Comparison of ENCODE assay signal across 13 cellular contexts in genomic region chr17:17570798-17571716, GRCh38. TPM values are rescaled to one million over a fixed set of nuclear protein-coding genes. Genes with fewer than 3 reads are reported as not detected.
A peak's percentile ranks its signal among the peaks of the same experiment; 100 is the strongest.
DNase-seq lines count a peak whose midpoint lies in the region; ATAC-seq and TF ChIP-seq lines count a peak whose summit lies in the region.
"Had no signal": no experiment of that assay in that cellular context is flagged by ENCODE, and none has a peak within 500 bp of the region (broad histone marks: within the 10 kb centered on the region; RNA-seq: fewer than 3 reads in every experiment).

No MANE protein-coding gene starts in this region.

- no peak for TF ChIP-seq CTCF in chondrocyte (IDR thresholded peaks at IDR 0.05)
- no peak for TF ChIP-seq CTCF in nephron progenitor cell (IDR thresholded peaks at IDR 0.05)
- no peak for TF ChIP-seq CTCF in GM20000 (IDR thresholded peaks at IDR 0.05; ENCODE audit: extremely low read depth, missing control alignments)

- H3K4me1 Mint-ChIP-seq in chondrocyte (ENCODE audit: low read depth) (peaks cover 20% of the 10 kb centered on the region), nephron progenitor cell (peaks cover 34% of the 10 kb centered on the region)

- DNase-seq in G401 (ENCODE audit: low spot score) (peak; percentile 59), NCI-H2171 treated with DMSO at 0.1 percent for 48 hours (lab: John Stamatoyannopoulos, UW) (peak; percentile 79), chondrocyte (ENCODE audit: low spot score) (peak; percentile 86), nephron progenitor cell (no peak), GM20000 (ENCODE audit: low spot score) (no peak), NCI-H1048 (lab: John Stamatoyannopoulos, UW) (no peak)
- DNase-seq in activated T-cell treated with anti-CD3 and anti-CD28 coated beads, Interleukin-2, amount 50 U/mL, for 48 hours = no peak
- DNase-seq: activated CD4-positive, alpha-beta T cell treated with anti-CD3 and anti-CD28 coated beads for 48 hours; activated naive CD4-positive, alpha-beta T cell treated with Interleukin-2 at 50 U/mL for 16 hours; GOT3; stimulated activated CD4-positive, alpha-beta T cell treated with anti-CD3 and anti-CD28 coated beads, Interleukin-1b, Interleukin-23, amount 100 ng/mL, for 48 hours had no signal

- H3K4me3 Mint-ChIP-seq in chondrocyte (ENCODE audit: unreplicated experiment) (no peak overlapping the region), nephron progenitor cell (no peak overlapping the region)

- no peak overlapping the region for H3K27ac Mint-ChIP-seq in chondrocyte (ENCODE audit: unreplicated experiment)
- peak overlapping the region; percentile 20 for H3K27ac Mint-ChIP-seq in nephron progenitor cell

- no peaks in the 10 kb centered on the region for H3K36me3 Mint-ChIP-seq in chondrocyte (ENCODE audit: low read depth)
- H3K36me3 Mint-ChIP-seq in nephron progenitor cell (ENCODE audit: low read depth) = no peaks in the 10 kb centered on the region

- no peaks in the 10 kb centered on the region for H3K27me3 Mint-ChIP-seq in chondrocyte (ENCODE audit: low read depth)
- peaks cover 5% of the 10 kb centered on the region for H3K27me3 Mint-ChIP-seq in nephron progenitor cell (ENCODE audit: low read depth, poor library complexity)

- H3K9me3 Mint-ChIP-seq in chondrocyte (ENCODE audit: low read depth) (no peaks in the 10 kb centered on the region), nephron progenitor cell (no peaks in the 10 kb centered on the region)

- no peak for ATAC-seq in GM19463 (IDR thresholded peaks at IDR 0.05; ENCODE audit: unreplicated experiment)
- ATAC-seq: sciatic nerve had no signal

- in situ Hi-C loops in G401 (cut with HindIII; ENCODE audit: low sequenced_read_pairs) = no loop called here

RNA-seq across cellular contexts. Expression of gene PEMT, which starts 20.5 kb away (rescaled TPM):
- total RNA-seq in G401 (2014; rRNA removed; shearing (Covaris generic)) = 43.1 and 71.6 TPM in 2 replicates
- total RNA-seq in chondrocyte = 27.5 to 33.8 TPM (median 31.1 TPM) in 3 replicates

Comparison
In these comparisons a context has a peak if more than half of its experiments do, and no peak if none do; other contexts are left out.
1. DNase-seq: peak in G401 (single experiment), NCI-H2171 treated with DMSO at 0.1 percent for 48 hours (single experiment) and chondrocyte (single experiment); none in nephron progenitor cell (single experiment), GM20000 (single experiment), NCI-H1048 (single experiment) and activated T-cell treated with anti-CD3 and anti-CD28 coated beads, Interleukin-2, amount 50 U/mL, for 48 hours (0 of 2).